22 cellular contexts compared by ENCODE assay signal in genomic region chr3:170324962-170325361, GRCh38. TPM values are rescaled to one million over a fixed set of nuclear protein-coding genes. Genes with fewer than 3 reads are reported as not detected.
DNase-seq lines count a peak whose midpoint lies in the region; ATAC-seq and TF ChIP-seq lines count a peak whose summit lies in the region.
"Had no signal": no experiment of that assay in that cellular context is flagged by ENCODE, and none has a peak within 500 bp of the region (broad histone marks: within the 10 kb centered on the region; RNA-seq: fewer than 3 reads in every experiment).

No MANE protein-coding gene starts in this region.

- CTCF ChIA-PET in PC-3 (lab: Charles Lee) (no interaction called here), GM10248 (lab: Yijun Ruan, JAX) (interaction anchor here (2.1 to 2.3 kb wide), 2 partner anchors 17 to 86 kb away, joined by 6 read pairs; no protein-coding TSS in a partner anchor)

- H3K4me1 ChIP-seq in PC-3 (ENCODE audit: insufficient read depth, low read length) (peaks cover 5% of the 10 kb centered on the region), endodermal cell (ENCODE audit: control insufficient read depth, insufficient read depth, low read length) (peaks cover 4% of the 10 kb centered on the region), neural progenitor cell (no peaks in the 10 kb centered on the region)

- H3K36me3 ChIP-seq in H7 (replicated peaks; ENCODE audit: control insufficient read depth, insufficient read depth, low read length) (no peaks in the 10 kb centered on the region), PC-3 (ENCODE audit: low read depth, low read length) (no peaks in the 10 kb centered on the region), endodermal cell (ENCODE audit: control insufficient read depth, insufficient read depth, low read length) (no peaks in the 10 kb centered on the region), neural progenitor cell (no peaks in the 10 kb centered on the region)

- WGBS in endodermal cell (ENCODE audit: insufficient coverage in 1 of 2, insufficient read length in 1 of 2), 2 experiments = 88 to 100% methylated on average over 1 to 3 of the region's 3 CpGs

- POLR2A ChIA-PET in PC-3 (lab: Charles Lee; ENCODE audit: unreplicated experiment) = interaction anchor here (0.6 kb wide), 1 partner anchor 60 kb away, joined by 13 read pairs; no protein-coding TSS in a partner anchor
- POLR2A ChIA-PET in GM10248 (lab: Yijun Ruan, JAX) = no interaction called here

- H3K4me2 ChIP-seq in PC-3 (ENCODE audit: low read length) (no peak overlapping the region), neural progenitor cell (no peak overlapping the region)
- H3K4me2 ChIP-seq: KMS-11, PC-9 had no signal

- peak; percentile 16; the same call in 1 of the 2 replicates for TF ChIP-seq CTCF in PC-3 (conservative IDR thresholded peaks at IDR 0.05; ENCODE audit: low read depth, low read length)
- TF ChIP-seq CTCF in endodermal cell (conservative IDR thresholded peaks at IDR 0.05) = peak; percentile 32
- TF ChIP-seq CTCF in neural progenitor cell (IDR thresholded peaks at IDR 0.05) = no peak
- TF ChIP-seq CTCF in GM10248 (IDR thresholded peaks at IDR 0.05; ENCODE audit: control extremely low read depth, extremely low read depth, low read depth, missing control alignments) = no peak

- H3K27ac ChIP-seq in PC-3 (ENCODE audit: low read length) = no peak overlapping the region
- no peak overlapping the region for H3K27ac ChIP-seq in endodermal cell (ENCODE audit: low read depth, low read length)
- no peak overlapping the region for H3K27ac ChIP-seq in neural progenitor cell
- H3K27ac ChIP-seq: C4-2B, KMS-11, PC-9, SK-N-MC had no signal

- H4K20me1 ChIP-seq in PC-3 (ENCODE audit: low read length) = no peaks in the 10 kb centered on the region
- no peaks in the 10 kb centered on the region for H4K20me1 ChIP-seq in neural progenitor cell (ENCODE audit: low read depth)

- H3K9me3 ChIP-seq in PC-3 (ENCODE audit: low read length) (no peaks in the 10 kb centered on the region), endodermal cell (ENCODE audit: control insufficient read depth, low read length) (peaks cover 31% of the 10 kb centered on the region), neural progenitor cell (ENCODE audit: low read depth) (no peaks in the 10 kb centered on the region)

- H3K79me2 ChIP-seq in PC-3 (ENCODE audit: low read length) (no peaks in the 10 kb centered on the region), neural progenitor cell (ENCODE audit: low read depth) (no peaks in the 10 kb centered on the region)

- no peak overlapping the region for H2AFZ ChIP-seq in PC-3 (ENCODE audit: low read length)
- H2AFZ ChIP-seq in neural progenitor cell (replicated peaks) = no peak overlapping the region
- H2AFZ ChIP-seq: PC-9 had no signal

- H3K27me3 Mint-ChIP-seq in endodermal cell (ENCODE audit: insufficient read depth) (peaks cover 3% of the 10 kb centered on the region), neural progenitor cell (ENCODE audit: insufficient read depth, low read depth) (peaks cover 2% of the 10 kb centered on the region)

- H3K4me1 Mint-ChIP-seq in endodermal cell (peaks cover 21% of the 10 kb centered on the region), neural progenitor cell (peaks cover 34% of the 10 kb centered on the region)
- H3K4me1 Mint-ChIP-seq: CD8-positive, alpha-beta memory T cell had no signal

- peak; percentile 67 for DNase-seq in H7
- no peak for DNase-seq in PC-3
- DNase-seq in endodermal cell = no peak
- DNase-seq in neural progenitor cell (ENCODE audit: low spot score) = no peak
- no peak for DNase-seq in anterior cingulate cortex (lab: John Stamatoyannopoulos, UW)
- no peak for DNase-seq in NCI-H345 treated with DMSO at 0.1 percent for 48 hours (lab: John Stamatoyannopoulos, UW; ENCODE audit: unreplicated experiment)
- DNase-seq in GM10248 (ENCODE audit: extremely low spot score) = no peak
- DNase-seq: CD8-positive, alpha-beta memory T cell; DMS53; EL; NCI-H1105; NCI-H146; NCI-H2029; NCI-H226; NCI-H526; PC-9; RPMI8226; SHP77 had no signal

- ATAC-seq in PC-3 (no peak), GM21447 (IDR thresholded peaks at IDR 0.05; ENCODE audit: unreplicated experiment) (no peak)

- no peak overlapping the region for H3K9ac ChIP-seq in PC-3 (ENCODE audit: low read length)
- no peak overlapping the region for H3K9ac ChIP-seq in endodermal cell (ENCODE audit: extremely low read depth, low read length, poor library complexity, severe bottlenecking)
- no peak overlapping the region for H3K9ac ChIP-seq in neural progenitor cell
- H3K9ac ChIP-seq: KMS-11 had no signal

- H3F3A ChIP-seq in PC-3 (ENCODE audit: low read length, unreplicated experiment) = no peaks in the 10 kb centered on the region
- no peaks in the 10 kb centered on the region for H3F3A ChIP-seq in neural progenitor cell (ENCODE audit: low read depth)

- H3K9me3 Mint-ChIP-seq in endodermal cell (peaks cover 43% of the 10 kb centered on the region), neural progenitor cell (peaks cover 28% of the 10 kb centered on the region)
- H3K9me3 Mint-ChIP-seq: CD8-positive, alpha-beta memory T cell had no signal

- H3K36me3 Mint-ChIP-seq in endodermal cell (ENCODE audit: low read depth) = peaks cover 2% of the 10 kb centered on the region
- H3K36me3 Mint-ChIP-seq in neural progenitor cell = no peaks in the 10 kb centered on the region
- H3K36me3 Mint-ChIP-seq: CD8-positive, alpha-beta memory T cell had no signal

- H3K27ac Mint-ChIP-seq in endodermal cell (no peak overlapping the region), neural progenitor cell (peak overlapping the region; percentile 37)
- H3K27ac Mint-ChIP-seq: CD8-positive, alpha-beta memory T cell had no signal

- H3K27me3 ChIP-seq in H7 (ENCODE audit: control insufficient read depth, insufficient read depth, low read length) (no peaks in the 10 kb centered on the region), PC-3 (ENCODE audit: low read length) (no peaks in the 10 kb centered on the region), endodermal cell (ENCODE audit: control insufficient read depth, insufficient read depth, low read length, poor library complexity, severe bottlenecking) (no peaks in the 10 kb centered on the region), neural progenitor cell (no peaks in the 10 kb centered on the region)

- intact Hi-C loops in PC-3 (cut with micrococcal nuclease) = no loop called here

- H3K4me3 ChIP-seq in H7 (ENCODE audit: insufficient read depth, low read depth, low read length) (no peak overlapping the region), PC-3 (ENCODE audit: low read length) (no peak overlapping the region), endodermal cell (ENCODE audit: low read length) (no peak overlapping the region), neural progenitor cell (no peak overlapping the region)
- H3K4me3 ChIP-seq: PC-9, SK-N-MC had no signal

- H3K4me3 Mint-ChIP-seq in endodermal cell (no peak overlapping the region), neural progenitor cell (no peak overlapping the region)
- H3K4me3 Mint-ChIP-seq: CD8-positive, alpha-beta memory T cell had no signal

- H3K9me2 ChIP-seq in PC-3 (replicated peaks; ENCODE audit: low read length) = no peaks in the 10 kb centered on the region

- no TSS peak for BruUV-seq in PC-3 (replicated peaks; lab: Mats Ljungman, UMichigan)

RNA-seq across cellular contexts. Expression of gene SKIL, which starts 32.6 kb away (rescaled TPM):
- 102 and 165 TPM in 2 replicates for total RNA-seq in H7 (2014; rRNA removed; shearing (Covaris generic))
- total RNA-seq in PC-3 (2014; rRNA removed) (15.6 and 35.0 TPM in 2 replicates), endodermal cell (100 to 1,000 TPM; 147 to 174 TPM), neural progenitor cell (ENCODE audit: low replicate concordance) (18.0 and 26.6 TPM in 2 replicates)
- 66.6 TPM for polyA plus RNA-seq in endodermal cell (2013, experiment 1 of 2)
- polyA plus RNA-seq in endodermal cell (2013, experiment 2 of 2) = 78.0 TPM

Comparison
In these comparisons a context has a peak if more than half of its experiments do, and no peak if none do; other contexts are left out.
1. CTCF ChIP-seq: peak in PC-3 (single experiment) and endodermal cell (single experiment); none in neural progenitor cell (single experiment) and GM10248 (single experiment).